7 cellular contexts compared by ENCODE assay signal in the genomic region with DNA sequence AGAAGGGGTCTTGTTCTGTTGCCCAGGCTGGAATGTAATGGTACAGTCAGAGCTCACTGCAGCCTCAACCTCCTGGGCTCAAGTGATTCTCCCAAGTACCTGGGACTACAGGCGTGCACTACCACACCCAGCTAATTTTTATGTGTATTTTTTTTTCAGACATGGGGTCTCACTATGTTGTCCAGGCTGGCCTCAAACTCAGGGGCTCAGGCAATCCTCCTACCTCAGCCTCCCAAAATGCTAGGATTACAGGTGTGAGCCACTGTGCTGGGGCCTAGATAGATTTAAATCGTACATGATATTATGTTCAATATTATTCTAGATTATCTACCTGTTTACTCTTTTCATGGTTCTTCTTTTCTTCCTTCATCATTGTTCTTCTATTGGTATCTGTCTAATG.
"Had no signal": no experiment of that assay in that cellular context is flagged by ENCODE, and none has a peak within 500 bp of the region (broad histone marks: within the 10 kb centered on the region; RNA-seq: fewer than 3 reads in every experiment).

No MANE protein-coding gene starts in this region.

- ATAC-seq: GM23338, HCT116 had no signal

- H3K27ac ChIP-seq: HL-60 had no signal

- H3K4me3 ChIP-seq: GM23338, HAP-1 had no signal

- H2AFZ ChIP-seq: GM23338 had no signal

- DNase-seq: H7, IMR-90, KBM-7 had no signal

- H3K4me1 Mint-ChIP-seq: GM23338 had no signal

- H3K4me1 ChIP-seq: HAP-1 had no signal

- H3K27ac Mint-ChIP-seq: GM23338 had no signal

- H3K4me3 Mint-ChIP-seq: GM23338 had no signal

- H3K4me2 ChIP-seq: GM23338 had no signal
